In the genomic region with DNA sequence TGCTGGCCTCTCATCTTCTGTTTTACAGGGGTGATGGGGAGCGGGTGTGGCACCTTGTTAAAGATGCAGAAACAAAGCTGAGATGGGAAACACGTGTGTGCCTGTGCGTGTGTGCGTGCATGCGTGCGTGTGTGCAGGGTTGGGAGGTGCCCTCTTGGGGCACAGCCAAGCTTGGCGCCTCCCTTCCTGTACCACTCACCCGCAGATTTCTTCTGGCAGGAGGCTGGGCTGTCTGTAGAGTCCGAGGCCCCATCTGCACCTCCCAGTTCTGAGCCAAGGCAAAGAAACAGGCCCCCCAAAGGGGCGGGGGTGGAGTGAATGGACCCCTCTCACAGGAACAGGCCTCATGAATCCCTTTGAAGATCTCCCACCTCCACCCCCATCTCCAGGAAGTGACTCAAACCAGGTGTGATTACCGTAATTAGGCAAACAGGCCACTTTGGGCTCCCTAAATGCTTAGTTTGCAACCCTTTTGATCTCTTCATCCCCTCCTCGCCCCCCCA, we compare ENCODE assay signal across 8 cellular contexts. TPM values are rescaled to one million over a fixed set of nuclear protein-coding genes. Genes with fewer than 3 reads are reported as not detected.
DNase-seq lines count a peak whose midpoint lies in the region; ATAC-seq and TF ChIP-seq lines count a peak whose summit lies in the region.

No MANE protein-coding gene starts in this region.

- ATAC-seq in HG02970 (IDR thresholded peaks at IDR 0.05; ENCODE audit: low FRiP score, unreplicated experiment) (no peak), HG02763 (IDR thresholded peaks at IDR 0.05; ENCODE audit: unreplicated experiment) (no peak), HG03095 (IDR thresholded peaks at IDR 0.05; ENCODE audit: unreplicated experiment) (no peak)

- WGBS in thyroid gland, 2 donors: 70 to 72% methylated on average over 12 of the region's 12 CpGs

- POLR2A ChIA-PET in HEK293 (lab: Yijun Ruan, JAX): no interaction called here

- no peak overlapping the region for H3K9ac ChIP-seq in colonic mucosa (ENCODE audit: low read depth in 2 of 2, low read length in 2 of 2)

- H3K4me3 ChIP-seq in HEK293 (ENCODE audit: low read depth, low read length) (no peak overlapping the region), colonic mucosa (no peak overlapping the region), thyroid gland (replicated peaks in 1 of 3) (no peak overlapping the region)

- no peaks in the 10 kb centered on the region for H3K9me3 ChIP-seq in HEK293 (ENCODE audit: control insufficient read depth, insufficient read depth, low read depth, low read length)
- no peaks in the 10 kb centered on the region for H3K9me3 ChIP-seq in colonic mucosa
- no peaks in the 10 kb centered on the region for H3K9me3 ChIP-seq in thyroid gland

- CTCF ChIA-PET in HEK293 (lab: Yijun Ruan, JAX): interaction anchor here (0.6 to 1.5 kb wide), 3 partner anchors 48 to 53 kb away, joined by 3 to 4 read pairs (median 4); no protein-coding TSS in a partner anchor

- TF ChIP-seq POLR2A in thyroid gland (IDR thresholded peaks at IDR 0.05): no peak

- no peaks in the 10 kb centered on the region for H3K36me3 ChIP-seq in HEK293 (ENCODE audit: control insufficient read depth in 2 of 2, insufficient read depth in 1 of 2, low read length in 2 of 2)
- no peaks in the 10 kb centered on the region for H3K36me3 ChIP-seq in colonic mucosa
- no peaks in the 10 kb centered on the region for H3K36me3 ChIP-seq in thyroid gland

- no peak for TF ChIP-seq CTCF in HEK293 (tag by site-specific recombination; IDR thresholded peaks at IDR 0.05)
- no peak for TF ChIP-seq CTCF in colonic mucosa (IDR thresholded peaks at IDR 0.05)
- no peak for TF ChIP-seq CTCF in thyroid gland (IDR thresholded peaks at IDR 0.05)

- H3K27ac ChIP-seq in HEK293 (ENCODE audit: extremely low read depth, low read depth, low read length) (no peak overlapping the region), colonic mucosa (peak overlapping the region; percentile 29), thyroid gland (no peak overlapping the region)

- H3K4me1 ChIP-seq in HEK293 (ENCODE audit: control insufficient read depth, insufficient read depth, low read length): peaks cover 3% of the 10 kb centered on the region
- peaks cover 7% of the 10 kb centered on the region for H3K4me1 ChIP-seq in colonic mucosa
- peaks cover 4 to 24% of the 10 kb centered on the region in 2 donors for H3K4me1 ChIP-seq in thyroid gland

- intact Hi-C loops in colonic mucosa (cut with DNase I) (no loop called here), thyroid gland (cut with DNase I) (no loop called here)

- DNase-seq in activated CD4-positive, CD25-positive, alpha-beta regulatory T cell (lab: John Stamatoyannopoulos, UW): peak; percentile 40 to 72 (median 54)
- peak; percentile 63 for DNase-seq in colonic mucosa
- peak; percentile 62 to 67 for DNase-seq in stimulated activated CD4-positive, alpha-beta T cell treated with anti-CD3 and anti-CD28 coated beads, Interleukin-1b, Interleukin-23, amount 100 ng/mL, for 4 hours (ENCODE audit: low read depth in 2 of 2)
- no peak for DNase-seq in thyroid gland

- H3K27me3 ChIP-seq in colonic mucosa (no peaks in the 10 kb centered on the region), thyroid gland (no peaks in the 10 kb centered on the region)

TF ChIP-seq in HEK293, 187 proteins besides CTCF, POLR2A, EP300 and RAD21:
- no peak for TF ChIP-seq ZNF792 (tag by site-specific recombination; IDR thresholded peaks at IDR 0.05)
- TF ChIP-seq, protein P1, sequence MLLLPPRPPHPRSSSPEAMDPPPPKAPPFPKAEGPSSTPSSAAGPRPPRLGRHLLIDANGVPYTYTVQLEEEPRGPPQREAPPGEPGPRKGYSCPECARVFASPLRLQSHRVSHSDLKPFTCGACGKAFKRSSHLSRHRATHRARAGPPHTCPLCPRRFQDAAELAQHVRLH (tag by site-specific recombination; IDR thresholded peaks at IDR 0.05): no peak
- TF ChIP-seq, protein P2, sequence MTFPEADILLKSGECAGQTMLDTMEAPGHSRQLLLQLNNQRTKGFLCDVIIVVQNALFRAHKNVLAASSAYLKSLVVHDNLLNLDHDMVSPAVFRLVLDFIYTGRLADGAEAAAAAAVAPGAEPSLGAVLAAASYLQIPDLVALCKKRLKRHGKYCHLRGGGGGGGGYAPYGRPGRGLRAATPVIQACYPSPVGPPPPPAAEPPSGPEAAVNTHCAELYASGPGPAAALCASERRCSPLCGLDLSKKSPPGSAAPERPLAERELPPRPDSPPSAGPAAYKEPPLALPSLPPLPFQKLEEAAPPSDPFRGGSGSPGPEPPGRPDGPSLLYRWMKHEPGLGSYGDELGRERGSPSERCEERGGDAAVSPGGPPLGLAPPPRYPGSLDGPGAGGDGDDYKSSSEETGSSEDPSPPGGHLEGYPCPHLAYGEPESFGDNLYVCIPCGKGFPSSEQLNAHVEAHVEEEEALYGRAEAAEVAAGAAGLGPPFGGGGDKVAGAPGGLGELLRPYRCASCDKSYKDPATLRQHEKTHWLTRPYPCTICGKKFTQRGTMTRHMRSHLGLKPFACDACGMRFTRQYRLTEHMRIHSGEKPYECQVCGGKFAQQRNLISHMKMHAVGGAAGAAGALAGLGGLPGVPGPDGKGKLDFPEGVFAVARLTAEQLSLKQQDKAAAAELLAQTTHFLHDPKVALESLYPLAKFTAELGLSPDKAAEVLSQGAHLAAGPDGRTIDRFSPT (tag by site-specific recombination; IDR thresholded peaks at IDR 0.05): 0 out of 2 replicates have a peak, but pooled peaks have one; percentile 26
- TF ChIP-seq KLF1 (tag by site-specific recombination; IDR thresholded peaks at IDR 0.05): peak; percentile 96
- TF ChIP-seq WT1 (tag by site-specific recombination; IDR thresholded peaks at IDR 0.05): peak; percentile 53; the same call in 1 of the 2 replicates
- peak; percentile 26; the same call in 1 of the 2 replicates for TF ChIP-seq ZFHX2 (tag by site-specific recombination; conservative IDR thresholded peaks at IDR 0.05)
- peak; percentile 39; the same call in 1 of the 2 replicates for TF ChIP-seq ZNF335 (tag by site-specific recombination; conservative IDR thresholded peaks at IDR 0.05)

RNA-seq across cellular contexts. Expression of a gene that starts 20.9 kb away (rescaled TPM):
- total RNA-seq in colonic mucosa (10 to 100 TPM in 1 of 2 donors, 1 to 10 TPM in 1; 8.8 to 20.4 TPM), thyroid gland (10 to 100 TPM in 2 of 4 donors, 1 to 10 TPM in 2; 5.4 to 24.7 (median 16.2) TPM)

RNA-seq across cellular contexts. Expression of a gene that starts 37.3 kb away (rescaled TPM):
- total RNA-seq in colonic mucosa (100 to 1,000 TPM; 182 to 291 TPM), thyroid gland (100 to 1,000 TPM; 234 to 334 (median 274) TPM)

Comparison
In these comparisons a context has a peak if more than half of its experiments do, and no peak if none do; other contexts are left out.
1. DNase-seq: peak in activated CD4-positive, CD25-positive, alpha-beta regulatory T cell (4 of 4), colonic mucosa (single experiment) and stimulated activated CD4-positive, alpha-beta T cell treated with anti-CD3 and anti-CD28 coated beads, Interleukin-1b, Interleukin-23, amount 100 ng/mL, for 4 hours (2 of 2); none in thyroid gland (0 of 2).